8 cellular contexts compared by ENCODE assay signal in the genomic region with DNA sequence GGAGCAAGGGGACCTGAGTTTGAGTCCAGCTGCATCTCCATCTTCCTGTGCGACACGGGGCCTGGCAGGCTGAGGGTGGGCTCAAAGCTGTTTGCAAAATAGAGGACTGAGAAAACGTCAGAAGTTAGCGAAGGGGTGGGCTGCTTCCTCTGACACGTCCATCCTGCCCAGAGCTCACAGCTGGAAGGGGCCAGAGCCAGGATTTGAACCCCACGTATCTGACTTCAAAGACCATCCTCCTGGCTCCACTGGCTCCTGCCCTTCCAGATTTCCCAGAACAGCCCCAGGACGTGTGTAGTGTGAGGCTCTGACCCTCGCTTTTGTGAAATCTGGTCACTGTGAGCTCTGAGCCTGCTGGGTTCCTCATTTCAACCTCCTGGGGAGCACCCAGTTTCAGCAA. TPM values are rescaled to one million over a fixed set of nuclear protein-coding genes. Genes with fewer than 3 reads are reported as not detected.
A peak's percentile ranks its signal among the peaks of the same experiment; 100 is the strongest.
DNase-seq lines count a peak whose midpoint lies in the region; ATAC-seq and TF ChIP-seq lines count a peak whose summit lies in the region.
"Had no signal": no experiment of that assay in that cellular context is flagged by ENCODE, and none has a peak within 500 bp of the region (broad histone marks: within the 10 kb centered on the region; RNA-seq: fewer than 3 reads in every experiment).

No MANE protein-coding gene starts in this region.

- H3K36me3 ChIP-seq in lung (ENCODE audit: control insufficient read depth in 2 of 2, insufficient read depth in 2 of 2, low read length in 2 of 2) = peaks cover 0 to 18% of the 10 kb centered on the region in 2 donors
- peaks cover 0 to 18% of the 10 kb centered on the region in 2 donors for H3K36me3 ChIP-seq in psoas muscle (ENCODE audit: insufficient read depth in 1 of 2, low read depth in 1 of 2)
- H3K36me3 ChIP-seq: sigmoid colon had no signal

- TF ChIP-seq CTCF in lung (IDR thresholded peaks at IDR 0.05; ENCODE audit: control extremely low read depth, extremely low read depth) (no peak), psoas muscle (IDR thresholded peaks at IDR 0.05) (no peak)

- ATAC-seq in lung (ENCODE audit: insufficient read depth, low FRiP score) (no peak), psoas muscle (no peak)

- H3K27ac ChIP-seq in lung (ENCODE audit: low read depth in 1 of 2, low read length in 1 of 2) (no peak overlapping the region), psoas muscle (no peak overlapping the region)
- H3K27ac ChIP-seq: sigmoid colon had no signal

- peaks cover 3 to 12% of the 10 kb centered on the region in 2 donors for H3K4me1 ChIP-seq in lung (ENCODE audit: control insufficient read depth in 2 of 2, insufficient read depth in 2 of 2, low read length in 2 of 2)
- peaks cover 3% of the 10 kb centered on the region for H3K4me1 ChIP-seq in psoas muscle

- peak; percentile 3 for DNase-seq in stimulated activated CD4-positive, alpha-beta T cell treated with anti-CD3 and anti-CD28 coated beads, Interleukin-4, amount 100 ng/mL, for 24 hours
- no peak for DNase-seq in stimulated activated CD4-positive, alpha-beta T cell treated with anti-CD3 and anti-CD28 coated beads, Interleukin-4, amount 100 ng/mL, for 1 hour
- DNase-seq in activated CD8-positive, alpha-beta memory T cell treated with anti-CD3 and anti-CD28 coated beads, Interleukin-2, amount 50 U/mL, for 48 hours = peak; percentile 46
- DNase-seq in lung (ENCODE audit: low spot score) (peak; percentile 21), psoas muscle (no peak), GM03348 (ENCODE audit: low spot score) (no peak), nucleus accumbens (lab: John Stamatoyannopoulos, UW) (no peak)

- intact Hi-C loops in psoas muscle (cut with DNase I) = loop anchor here (1.0 to 5.0 kb wide), 7 partner anchors 107 to 486 kb away; no protein-coding TSS in a partner anchor

- no peak overlapping the region for H3K4me3 ChIP-seq in lung
- no peak overlapping the region for H3K4me3 ChIP-seq in psoas muscle
- H3K4me3 ChIP-seq: sigmoid colon had no signal

- H3K27me3 ChIP-seq in lung (ENCODE audit: control insufficient read depth, insufficient read depth) (no peaks in the 10 kb centered on the region), psoas muscle (ENCODE audit: insufficient read depth in 3 of 3, low read length in 2 of 3) (no peaks in the 10 kb centered on the region)
- H3K27me3 ChIP-seq: sigmoid colon had no signal

- H3K9me3 ChIP-seq in lung (ENCODE audit: control insufficient read depth in 2 of 2, insufficient read depth in 1 of 2, low read length in 1 of 2) = peaks cover 0 to 5% of the 10 kb centered on the region in 2 donors
- H3K9me3 ChIP-seq in psoas muscle = no peaks in the 10 kb centered on the region
- H3K9me3 ChIP-seq: sigmoid colon had no signal

- 57 to 69% methylated on average over 8 of the region's 8 CpGs for WGBS in lung, 2 donors
- 74 to 88% (median 79%) methylated on average over 8 of the region's 8 CpGs for WGBS in psoas muscle, 3 donors

RNA-seq across cellular contexts. Expression of a gene that starts 56.3 kb away (rescaled TPM):
- 100 to 1,000 TPM in 1 of 2 donors, 10 to 100 TPM in 1; 63.3 to 237 TPM for total RNA-seq in lung
- polyA plus RNA-seq in lung = 100 to 1,000 TPM; 162 to 218 TPM
- total RNA-seq in psoas muscle = 100 to 1,000 TPM in 1 of 4 donors, 10 to 100 TPM in 3; 25.9 to 162 (median 50.2) TPM
- 10 to 100 TPM; 13.3 to 22.1 (median 13.7) TPM for polyA plus RNA-seq in psoas muscle

Comparison
In these comparisons a context has a peak if more than half of its experiments do, and no peak if none do; other contexts are left out.
1. DNase-seq: peak in stimulated activated CD4-positive, alpha-beta T cell treated with anti-CD3 and anti-CD28 coated beads, Interleukin-4, amount 100 ng/mL, for 24 hours (single experiment), activated CD8-positive, alpha-beta memory T cell treated with anti-CD3 and anti-CD28 coated beads, Interleukin-2, amount 50 U/mL, for 48 hours (single experiment) and lung (single experiment); none in stimulated activated CD4-positive, alpha-beta T cell treated with anti-CD3 and anti-CD28 coated beads, Interleukin-4, amount 100 ng/mL, for 1 hour (single experiment), psoas muscle (0 of 2), GM03348 (single experiment) and nucleus accumbens (0 of 56).